26 cellular contexts compared by ENCODE assay signal in the genomic region with DNA sequence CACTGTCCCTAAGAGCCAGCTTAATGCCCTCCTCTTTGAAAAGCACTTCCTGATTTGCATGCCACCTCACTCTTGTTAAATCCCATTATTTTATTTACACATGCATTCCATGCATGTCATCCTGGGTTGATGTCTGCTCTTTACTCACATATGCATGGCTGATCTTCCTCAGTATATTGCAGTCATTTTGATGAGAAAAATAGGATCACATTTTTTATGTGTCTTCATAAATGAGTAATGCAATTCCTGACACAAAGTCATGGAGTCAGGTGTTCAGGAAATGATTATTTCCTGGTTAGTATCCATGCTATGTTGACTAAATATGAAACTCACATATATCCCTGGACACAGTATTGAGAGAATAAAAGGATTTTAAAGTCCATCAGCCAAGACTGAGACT.
DNase-seq lines count a peak whose midpoint lies in the region; ATAC-seq and TF ChIP-seq lines count a peak whose summit lies in the region.
"Had no signal": no experiment of that assay in that cellular context is flagged by ENCODE, and none has a peak within 500 bp of the region (broad histone marks: within the 10 kb centered on the region; RNA-seq: fewer than 3 reads in every experiment).

No MANE protein-coding gene starts in this region.

- no peak overlapping the region for H3K9ac ChIP-seq in endodermal cell (ENCODE audit: extremely low read depth, low read length, poor library complexity, severe bottlenecking)

- H3K4me1 Mint-ChIP-seq in HFFc6 (ENCODE audit: low read depth) (peaks cover 28% of the 10 kb centered on the region), endodermal cell (peaks cover 4% of the 10 kb centered on the region)
- H3K4me1 Mint-ChIP-seq in activated T-cell treated with anti-CD3 and anti-CD28 coated beads, Interleukin-2, amount 50 U/mL, for 72 hours (ENCODE audit: low read depth) = no peaks in the 10 kb centered on the region
- H3K4me1 Mint-ChIP-seq: activated CD4-positive, alpha-beta T cell treated with anti-CD3 and anti-CD28 coated beads for 36 hours; mesothelial cell of epicardium; naive thymus-derived CD4-positive, alpha-beta T cell had no signal

- H3K4me1 ChIP-seq in RWPE2 (ENCODE audit: insufficient read depth, poor library complexity, severe bottlenecking) (peaks cover 8% of the 10 kb centered on the region), endodermal cell (ENCODE audit: control insufficient read depth, insufficient read depth, low read length) (no peaks in the 10 kb centered on the region)
- H3K4me1 ChIP-seq: breast epithelium, heart right ventricle, upper lobe of left lung had no signal

- no peak overlapping the region for H3K4me3 Mint-ChIP-seq in HFFc6
- no peak overlapping the region for H3K4me3 Mint-ChIP-seq in endodermal cell
- H3K4me3 Mint-ChIP-seq in activated T-cell treated with anti-CD3 and anti-CD28 coated beads, Interleukin-2, amount 50 U/mL, for 72 hours = no peak overlapping the region
- H3K4me3 Mint-ChIP-seq: activated CD4-positive, alpha-beta T cell treated with anti-CD3 and anti-CD28 coated beads for 36 hours; activated T-cell treated with anti-CD3 and anti-CD28 coated beads, Interleukin-2, amount 50 U/mL, for 24 hours; mesothelial cell of epicardium; naive thymus-derived CD4-positive, alpha-beta T cell; T-helper 1 cell treated with Interleukin-12 subunit alpha and Interleukin-12 subunit beta and Interleukin-4 antibody, amounts not matched to agents 30 μg/mL and 1 μg/mL, for 36 hours had no signal

- H3K4me3 ChIP-seq in AG10803 (ENCODE audit: low read length) (no peak overlapping the region), RWPE2 (ENCODE audit: severe bottlenecking) (no peak overlapping the region), endodermal cell (ENCODE audit: low read length) (no peak overlapping the region)
- H3K4me3 ChIP-seq: breast epithelium, heart right ventricle, smooth muscle cell, upper lobe of left lung had no signal

- H3K27me3 Mint-ChIP-seq in HFFc6 (ENCODE audit: insufficient read depth) (no peaks in the 10 kb centered on the region; the same call in 1 of the 2 replicates), endodermal cell (ENCODE audit: insufficient read depth) (no peaks in the 10 kb centered on the region)
- no peaks in the 10 kb centered on the region for H3K27me3 Mint-ChIP-seq in activated T-cell treated with anti-CD3 and anti-CD28 coated beads, Interleukin-2, amount 50 U/mL, for 72 hours (ENCODE audit: low read depth)
- H3K27me3 Mint-ChIP-seq: activated CD4-positive, alpha-beta T cell treated with anti-CD3 and anti-CD28 coated beads for 36 hours; activated T-cell treated with anti-CD3 and anti-CD28 coated beads, Interleukin-2, amount 50 U/mL, for 24 hours had no signal

- TF ChIP-seq CTCF in AG10803 (conservative IDR thresholded peaks at IDR 0.05; ENCODE audit: low read length) = no peak
- no peak for TF ChIP-seq CTCF in HFFc6 (IDR thresholded peaks at IDR 0.05)
- TF ChIP-seq CTCF in RWPE2 (IDR thresholded peaks at IDR 0.05; ENCODE audit: poor library complexity, severe bottlenecking) = no peak
- no peak for TF ChIP-seq CTCF in endodermal cell (conservative IDR thresholded peaks at IDR 0.05)

- H3K36me3 Mint-ChIP-seq in HFFc6 (ENCODE audit: low read depth) (no peaks in the 10 kb centered on the region; the same call in 1 of the 2 replicates), endodermal cell (ENCODE audit: low read depth) (no peaks in the 10 kb centered on the region)
- H3K36me3 Mint-ChIP-seq in activated T-cell treated with anti-CD3 and anti-CD28 coated beads, Interleukin-2, amount 50 U/mL, for 72 hours (ENCODE audit: insufficient read depth in 2 of 2) = no peaks in the 10 kb centered on the region
- H3K36me3 Mint-ChIP-seq: mesothelial cell of epicardium; naive thymus-derived CD4-positive, alpha-beta T cell had no signal

- no peaks in the 10 kb centered on the region for H3K9me3 ChIP-seq in RWPE2 (ENCODE audit: severe bottlenecking)
- H3K9me3 ChIP-seq in endodermal cell (ENCODE audit: control insufficient read depth, low read length) = no peaks in the 10 kb centered on the region
- H3K9me3 ChIP-seq: breast epithelium, heart right ventricle, upper lobe of left lung had no signal

- peak; percentile 25 for DNase-seq in AG10803 (ENCODE audit: low read depth)
- DNase-seq in HFFc6 = peak; percentile 30
- no peak for DNase-seq in RWPE2 (ENCODE audit: low spot score)
- DNase-seq in iris pigment epithelial cell (ENCODE audit: low read depth) = peak; percentile 28
- no peak for DNase-seq in endodermal cell
- DNase-seq in left lobe of liver (ENCODE audit: low spot score) = no peak
- DNase-seq in activated T-cell treated with anti-CD3 and anti-CD28 coated beads, Interleukin-2, amount 50 U/mL, for 72 hours = no peak
- DNase-seq: ACHN; activated CD4-positive, alpha-beta T cell treated with anti-CD3 and anti-CD28 coated beads for 36 hours; activated naive CD4-positive, alpha-beta T cell treated with Interleukin-2 at 50 U/mL for 16 hours; activated T-cell treated with anti-CD3 and anti-CD28 coated beads, Interleukin-2, amount 50 U/mL, for 24 hours; amniotic stem cell; Calu3; heart right ventricle; KBM-7; naive thymus-derived CD4-positive, alpha-beta T cell; NCI-H146; NCI-H510A; stimulated activated CD4-positive, alpha-beta T cell treated with anti-CD3 and anti-CD28 coated beads, Interleukin-2, amount 100 ng/mL, for 24 hours; upper lobe of left lung had no signal

- peak; percentile 64 for ATAC-seq in RWPE2 (ENCODE audit: low read depth)
- ATAC-seq in left lobe of liver = no peak
- no peak for ATAC-seq in HG02973 (IDR thresholded peaks at IDR 0.05; ENCODE audit: unreplicated experiment)
- ATAC-seq in activated T-cell treated with anti-CD3 and anti-CD28 coated beads, Interleukin-2, amount 50 U/mL, for 72 hours (replicated peaks in 1 of 2) = no peak
- ATAC-seq: activated CD4-positive, alpha-beta T cell treated with anti-CD3 and anti-CD28 coated beads for 36 hours; heart right ventricle; naive thymus-derived CD4-positive, alpha-beta T cell had no signal

- H3K27me3 ChIP-seq in RWPE2 (ENCODE audit: insufficient read depth, poor library complexity, severe bottlenecking) (no peaks in the 10 kb centered on the region), endodermal cell (ENCODE audit: control insufficient read depth, insufficient read depth, low read length, poor library complexity, severe bottlenecking) (no peaks in the 10 kb centered on the region)
- H3K27me3 ChIP-seq: breast epithelium, heart right ventricle, upper lobe of left lung had no signal

- H3K27ac ChIP-seq in RWPE2 (ENCODE audit: poor library complexity, severe bottlenecking) = no peak overlapping the region
- H3K27ac ChIP-seq in endodermal cell (ENCODE audit: low read depth, low read length) = no peak overlapping the region
- H3K27ac ChIP-seq: breast epithelium, C4-2B, heart right ventricle, upper lobe of left lung had no signal

- H3K36me3 ChIP-seq in RWPE2 (ENCODE audit: low read depth) = no peaks in the 10 kb centered on the region
- H3K36me3 ChIP-seq in endodermal cell (ENCODE audit: control insufficient read depth, insufficient read depth, low read length) = no peaks in the 10 kb centered on the region
- H3K36me3 ChIP-seq: breast epithelium, heart right ventricle, upper lobe of left lung had no signal

- H3K9me3 Mint-ChIP-seq in HFFc6 (no peaks in the 10 kb centered on the region), endodermal cell (no peaks in the 10 kb centered on the region)
- peaks cover 2% of the 10 kb centered on the region in 2 donors for H3K9me3 Mint-ChIP-seq in activated T-cell treated with anti-CD3 and anti-CD28 coated beads, Interleukin-2, amount 50 U/mL, for 72 hours
- H3K9me3 Mint-ChIP-seq: activated T-cell treated with anti-CD3 and anti-CD28 coated beads, Interleukin-2, amount 50 U/mL, for 24 hours; mesothelial cell of epicardium; T-helper 1 cell treated with Interleukin-12 subunit alpha and Interleukin-12 subunit beta and Interleukin-4 antibody, amounts not matched to agents 30 μg/mL and 1 μg/mL, for 36 hours had no signal

- H3K27ac Mint-ChIP-seq in HFFc6 (peak overlapping the region; percentile 50), endodermal cell (no peak overlapping the region)
- H3K27ac Mint-ChIP-seq in activated T-cell treated with anti-CD3 and anti-CD28 coated beads, Interleukin-2, amount 50 U/mL, for 72 hours = no peak overlapping the region
- H3K27ac Mint-ChIP-seq: activated CD4-positive, alpha-beta T cell treated with anti-CD3 and anti-CD28 coated beads for 36 hours; activated T-cell treated with anti-CD3 and anti-CD28 coated beads, Interleukin-2, amount 50 U/mL, for 24 hours; mesothelial cell of epicardium; naive thymus-derived CD4-positive, alpha-beta T cell; T-helper 1 cell treated with Interleukin-12 subunit alpha and Interleukin-12 subunit beta and Interleukin-4 antibody, amounts not matched to agents 30 μg/mL and 1 μg/mL, for 36 hours had no signal

Comparison
In these comparisons a context has a peak if more than half of its experiments do, and no peak if none do; other contexts are left out.
1. DNase-seq: peak in AG10803 (single experiment), HFFc6 (single experiment) and iris pigment epithelial cell (single experiment); none in RWPE2 (single experiment), endodermal cell (single experiment), left lobe of liver (single experiment) and activated T-cell treated with anti-CD3 and anti-CD28 coated beads, Interleukin-2, amount 50 U/mL, for 72 hours (0 of 2).